Comparison of ENCODE assay signal across 8 cellular contexts in the genomic region with DNA sequence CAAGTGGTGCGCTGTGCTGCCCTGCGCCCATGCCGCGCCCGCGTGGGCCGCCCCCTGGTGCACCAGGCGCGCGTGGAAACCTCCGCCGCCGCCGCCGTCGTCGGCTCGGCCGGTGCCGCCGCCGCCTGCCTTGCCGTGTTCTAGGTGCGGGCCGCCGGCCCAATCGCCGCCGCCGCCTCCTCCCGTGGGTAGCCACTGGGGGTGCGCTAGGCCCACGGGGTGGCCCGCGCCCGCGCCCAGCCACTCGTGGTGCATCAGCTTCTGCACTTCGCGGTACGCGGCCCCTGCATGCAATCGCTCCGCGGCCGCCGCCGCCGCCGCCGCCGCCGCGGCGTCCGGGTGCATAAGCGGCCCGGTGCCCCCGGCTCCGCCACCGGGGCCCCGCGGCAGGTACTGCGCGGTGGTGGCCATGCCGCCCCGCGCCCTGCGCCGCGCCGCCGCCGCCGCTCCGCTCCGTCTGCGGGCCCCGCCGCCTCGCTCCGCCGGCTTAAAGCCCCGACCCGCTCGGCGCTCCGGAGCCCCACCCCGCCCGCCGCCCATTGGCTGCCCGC. TPM values are rescaled to one million over a fixed set of nuclear protein-coding genes. Genes with fewer than 3 reads are reported as not detected.
DNase-seq lines count a peak whose midpoint lies in the region; ATAC-seq lines count a peak whose summit lies in the region.

A gene (minus strand): TSS at position 461 of the 551 bp plus-strand sequence. CDS start 50 bp downstream, at position 411.

- no peak within 1 kb of the TSS for H2BK120ac ChIP-seq in trophoblast cell (ENCODE audit: insufficient read depth, low read length, poor library complexity)

- H3K9me3 ChIP-seq in BLaER1 treated with 17β-estradiol and CSF1 and Interleukin-3, amounts not matched to agents 10 nM and 100 nM (replicated peaks in 1 of 11): peaks cover 0 to 9% (median 0%) of the 10 kb centered on the region in 11 experiments; a peak in 4 of 22 replicates
- no peaks in the 10 kb centered on the region for H3K9me3 ChIP-seq in SJCRH30 (replicated peaks)
- no peaks in the 10 kb centered on the region for H3K9me3 ChIP-seq in esophagus (ENCODE audit: control insufficient read depth in 2 of 2, insufficient read depth in 1 of 2, low read depth in 1 of 2, low read length in 1 of 2)
- H3K9me3 ChIP-seq in trophoblast cell (ENCODE audit: insufficient read depth, low read depth, low read length): peaks cover 6% of the 10 kb centered on the region

- no peak within 1 kb of the TSS for H2AK5ac ChIP-seq in trophoblast cell (ENCODE audit: low read length)

- H3K4me1 ChIP-seq in BLaER1 treated with 17β-estradiol and CSF1 and Interleukin-3, amounts not matched to agents 10 nM and 100 nM: peaks cover 5 to 34% (median 22%) of the 10 kb centered on the region in 10 experiments; a peak in 17 of 20 replicates
- H3K4me1 ChIP-seq in SJCRH30 (peaks cover 8% of the 10 kb centered on the region; the same call in 1 of the 2 replicates), esophagus (ENCODE audit: control insufficient read depth in 2 of 2, insufficient read depth in 2 of 2, low read length in 1 of 2) (peaks cover 6 to 17% of the 10 kb centered on the region in 2 donors), trophoblast cell (ENCODE audit: control insufficient read depth in 1 of 2, insufficient read depth in 2 of 2, low read length in 2 of 2) (peaks cover 12 to 19% of the 10 kb centered on the region in 2 experiments)

- H4K8ac ChIP-seq in trophoblast cell (ENCODE audit: low read depth, low read length): no peak within 1 kb of the TSS

- peaks cover 0 to 69% (median 47%) of the 10 kb centered on the region in 11 experiments; a peak in 18 of 22 replicates for H4K20me1 ChIP-seq in BLaER1 treated with 17β-estradiol and CSF1 and Interleukin-3, amounts not matched to agents 10 nM and 100 nM

- peak within 1 kb of the TSS; percentile 95 to 99 (median 98) for H3K4me2 ChIP-seq in BLaER1 treated with 17β-estradiol and CSF1 and Interleukin-3, amounts not matched to agents 10 nM and 100 nM
- peak within 1 kb of the TSS; percentile 84 for H3K4me2 ChIP-seq in trophoblast cell (ENCODE audit: low read length)

- H3K27me3 ChIP-seq in BLaER1 treated with 17β-estradiol and CSF1 and Interleukin-3, amounts not matched to agents 10 nM and 100 nM: peaks cover 72 to 82% (median 78%) of the 10 kb centered on the region in 11 experiments
- H3K27me3 ChIP-seq in SJCRH30: no peaks in the 10 kb centered on the region
- no peaks in the 10 kb centered on the region for H3K27me3 ChIP-seq in esophagus (ENCODE audit: control insufficient read depth in 1 of 2, insufficient read depth in 2 of 2, low read length in 2 of 2)
- H3K27me3 ChIP-seq in trophoblast cell (ENCODE audit: insufficient read depth, low read length): peaks cover 54% of the 10 kb centered on the region

- no peak within 1 kb of the TSS for H4K91ac ChIP-seq in trophoblast cell (ENCODE audit: low read depth, low read length)

- no peak within 1 kb of the TSS for H4K12ac ChIP-seq in trophoblast cell (ENCODE audit: low read depth, low read length)

- peak within 1 kb of the TSS; percentile 61 to 77 (median 67) for H3K4me3 ChIP-seq in BLaER1 treated with 17β-estradiol and CSF1 and Interleukin-3, amounts not matched to agents 10 nM and 100 nM
- H3K4me3 ChIP-seq in SJCRH30 (peak within 1 kb of the TSS; percentile 69), esophagus (ENCODE audit: low read depth in 1 of 2, low read length in 2 of 2) (peak within 1 kb of the TSS; percentile 58), trophoblast cell (ENCODE audit: low read depth, low read length) (peak within 1 kb of the TSS; percentile 67)

- H3K18ac ChIP-seq in trophoblast cell (ENCODE audit: low read length): no peak within 1 kb of the TSS

- H2BK5ac ChIP-seq in trophoblast cell (ENCODE audit: low read depth, low read length, poor library complexity): no peak within 1 kb of the TSS

- H3K9ac ChIP-seq in BLaER1 treated with 17β-estradiol and CSF1 and Interleukin-3, amounts not matched to agents 10 nM and 100 nM: peak within 1 kb of the TSS; percentile 20 to 67 (median 58); a peak in 17 of 22 replicates
- no peak within 1 kb of the TSS for H3K9ac ChIP-seq in trophoblast cell (ENCODE audit: low read length)

- peak within 1 kb of the TSS; percentile 47 for H2AFZ ChIP-seq in trophoblast cell (ENCODE audit: insufficient read depth, low read length, poor library complexity)

- DNase-seq in SJCRH30: no peak
- DNase-seq in trophoblast cell: peak; percentile 32 to 62
- no peak for DNase-seq in NCI-H345 treated with DMSO at 0.1 percent for 48 hours (lab: John Stamatoyannopoulos, UW; ENCODE audit: unreplicated experiment)
- no peak for DNase-seq in superior temporal gyrus (ENCODE audit: extremely low spot score)
- no peak for DNase-seq in NAMALWA (ENCODE audit: low spot score)

- no peaks in the 10 kb centered on the region for H3K79me1 ChIP-seq in trophoblast cell (ENCODE audit: low read length)

- H3K23ac ChIP-seq in trophoblast cell (ENCODE audit: low read length): no peak within 1 kb of the TSS

- no peak within 1 kb of the TSS for H3K4ac ChIP-seq in trophoblast cell (ENCODE audit: low read depth, low read length)

- no peaks in the 10 kb centered on the region for H3K36me3 ChIP-seq in BLaER1 treated with 17β-estradiol and CSF1 and Interleukin-3, amounts not matched to agents 10 nM and 100 nM
- no peaks in the 10 kb centered on the region for H3K36me3 ChIP-seq in SJCRH30
- no peaks in the 10 kb centered on the region for H3K36me3 ChIP-seq in esophagus (ENCODE audit: control insufficient read depth in 2 of 2, insufficient read depth in 2 of 2, low read length in 1 of 2)
- H3K36me3 ChIP-seq in trophoblast cell (ENCODE audit: control insufficient read depth in 1 of 2, insufficient read depth in 2 of 2, low read length in 2 of 2): peaks cover 0 to 2% of the 10 kb centered on the region in 2 experiments

- H3K14ac ChIP-seq in trophoblast cell (ENCODE audit: low read length): no peak within 1 kb of the TSS

- H2BK12ac ChIP-seq in trophoblast cell (ENCODE audit: low read length): no peak within 1 kb of the TSS

- peak; percentile 4 for ATAC-seq in GM21619 (IDR thresholded peaks at IDR 0.05; ENCODE audit: unreplicated experiment)

- no peaks in the 10 kb centered on the region for H3K79me2 ChIP-seq in trophoblast cell (ENCODE audit: control insufficient read depth, insufficient read depth, low read length, poor library complexity)

- no peak within 1 kb of the TSS for H3K27ac ChIP-seq in BLaER1 treated with 17β-estradiol and CSF1 and Interleukin-3, amounts not matched to agents 10 nM and 100 nM
- H3K27ac ChIP-seq in SJCRH30: peak within 1 kb of the TSS; percentile 27; the same call in 1 of the 2 replicates
- peak within 1 kb of the TSS; percentile 51 to 70 for H3K27ac ChIP-seq in esophagus (ENCODE audit: low read depth in 2 of 2, low read length in 1 of 2)
- no peak within 1 kb of the TSS for H3K27ac ChIP-seq in trophoblast cell (ENCODE audit: low read depth, low read length)

- 1% methylated on average over 51 to 92 of the region's 92 CpGs for WGBS in esophagus, 2 donors
- WGBS in trophoblast cell (ENCODE audit: extremely low coverage, insufficient coverage, insufficient read length): no CpG with 5 or more reads among the region's 92 CpGs

RNA-seq across cellular contexts. Expression of the gene that starts here (rescaled TPM):
- total RNA-seq in SJCRH30 (2014; rRNA removed; shearing (Covaris generic)): 1.6 and 1.7 TPM in 2 replicates
- polyA plus RNA-seq in esophagus: 1 to 10 TPM in 1 of 2 donors, under 1 TPM in 1; 0.22 to 1.4 TPM
- polyA plus RNA-seq in trophoblast cell (2013): 0.44 and 0.46 TPM in 2 replicates

Comparison
In these comparisons a context has a peak if more than half of its experiments do, and no peak if none do; other contexts are left out.
1. H3K27ac ChIP-seq: peak in SJCRH30 (single experiment) and esophagus (2 of 2); none in BLaER1 treated with 17β-estradiol and CSF1 and Interleukin-3, amounts not matched to agents 10 nM and 100 nM (0 of 11) and trophoblast cell (single experiment).
2. DNase-seq: peak in trophoblast cell (2 of 2); none in SJCRH30 (0 of 2), NCI-H345 treated with DMSO at 0.1 percent for 48 hours (single experiment), superior temporal gyrus (single experiment) and NAMALWA (single experiment).
3. Peak in every context shown above with its lines, with median percentiles within 50 percentile points of each other: H3K4me3 ChIP-seq.